8 cellular contexts compared by ENCODE assay signal in the genomic region with DNA sequence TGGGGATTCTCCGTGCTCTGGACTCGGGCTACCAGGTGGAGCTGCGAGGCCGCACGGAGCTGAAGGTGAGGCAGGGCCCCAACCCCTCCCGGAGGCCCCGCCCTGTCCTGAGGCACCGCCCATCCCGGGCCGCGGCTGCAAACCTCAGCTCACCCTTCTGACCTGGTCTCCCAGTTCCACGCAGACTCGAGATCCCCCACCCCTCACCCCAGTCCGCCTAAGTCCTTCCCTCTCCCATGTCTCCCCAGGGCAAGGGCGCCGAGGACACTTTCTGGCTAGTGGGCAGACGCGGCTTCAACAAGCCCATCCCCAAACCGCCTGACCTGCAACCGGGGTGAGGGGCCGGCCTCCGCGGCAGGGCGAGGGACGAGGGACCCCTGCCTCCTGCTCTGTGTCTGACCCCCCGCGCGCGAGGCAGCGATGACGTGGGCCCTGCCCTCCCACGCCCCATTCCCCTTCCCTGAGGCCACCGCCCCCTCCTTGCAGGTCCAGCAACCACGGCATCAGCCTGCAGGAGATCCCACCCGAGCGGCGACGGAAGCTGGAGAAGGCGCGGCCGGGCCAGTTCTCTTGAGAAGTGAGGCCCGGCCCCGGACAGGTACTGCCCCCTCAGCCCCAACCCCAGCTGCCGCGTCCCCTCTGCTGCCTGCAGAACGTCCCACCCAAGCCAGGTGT. TPM values are rescaled to one million over a fixed set of nuclear protein-coding genes. Genes with fewer than 3 reads are reported as not detected.
A peak's percentile ranks its signal among the peaks of the same experiment; 100 is the strongest.
DNase-seq lines count a peak whose midpoint lies in the region; ATAC-seq lines count a peak whose summit lies in the region.
"Had no signal": no experiment of that assay in that cellular context is flagged by ENCODE, and none has a peak within 500 bp of the region (broad histone marks: within the 10 kb centered on the region; RNA-seq: fewer than 3 reads in every experiment).

No MANE protein-coding gene starts in this region.

- POLR2A ChIA-PET in activated naive CD8-positive, alpha-beta T cell treated with anti-CD3 and anti-CD28 coated beads, Interleukin-2, amount 10 ng/mL, durations not matched to agents 7 days and 5 days (lab: Charles Lee): interaction anchor here (1.1 kb wide), 1 partner anchor 25 kb away, joined by 3 read pairs; no protein-coding TSS in a partner anchor

- H3K27me3 Mint-ChIP-seq in activated naive CD8-positive, alpha-beta T cell treated with anti-CD3 and anti-CD28 coated beads, Interleukin-2, amount 10 ng/mL, durations not matched to agents 7 days and 5 days: peaks cover 38% of the 10 kb centered on the region

- no peak for DNase-seq in Jurkat, Clone E6-1 (ENCODE audit: low read depth, low spot score)
- peak; percentile 48 for DNase-seq in activated naive CD8-positive, alpha-beta T cell treated with anti-CD3 and anti-CD28 coated beads, Interleukin-2, amount 10 ng/mL, durations not matched to agents 7 days and 5 days
- DNase-seq in iPS-NIHi7 (ENCODE audit: extremely low spot score) (peak; percentile 68), D341Med (ENCODE audit: low spot score) (no peak), posterior cingulate gyrus (no peak)
- peak; percentile 55 for DNase-seq in stimulated activated CD4-positive, alpha-beta T cell treated with anti-CD3 and anti-CD28 coated beads, Interleukin-15, amount 100 ng/mL, for 24 hours

- H3K4me3 Mint-ChIP-seq in activated naive CD8-positive, alpha-beta T cell treated with anti-CD3 and anti-CD28 coated beads, Interleukin-2, amount 10 ng/mL, durations not matched to agents 7 days and 5 days: peak overlapping the region; percentile 76

- ATAC-seq in activated naive CD8-positive, alpha-beta T cell treated with anti-CD3 and anti-CD28 coated beads, Interleukin-2, amount 10 ng/mL, durations not matched to agents 7 days and 5 days (ENCODE audit: low read depth): peak; percentile 32
- ATAC-seq in GM18867 (IDR thresholded peaks at IDR 0.05; ENCODE audit: unreplicated experiment): no peak

- no peaks in the 10 kb centered on the region for H3K9me3 Mint-ChIP-seq in activated naive CD8-positive, alpha-beta T cell treated with anti-CD3 and anti-CD28 coated beads, Interleukin-2, amount 10 ng/mL, durations not matched to agents 7 days and 5 days

- peaks cover 18% of the 10 kb centered on the region for H3K4me1 Mint-ChIP-seq in activated naive CD8-positive, alpha-beta T cell treated with anti-CD3 and anti-CD28 coated beads, Interleukin-2, amount 10 ng/mL, durations not matched to agents 7 days and 5 days

- H3K4me3 ChIP-seq in Jurkat, Clone E6-1 (ENCODE audit: low read length): peak overlapping the region; percentile 54

- intact Hi-C loops in posterior cingulate gyrus (cut with DNase I): no loop called here

- no peaks in the 10 kb centered on the region for H3K36me3 Mint-ChIP-seq in activated naive CD8-positive, alpha-beta T cell treated with anti-CD3 and anti-CD28 coated beads, Interleukin-2, amount 10 ng/mL, durations not matched to agents 7 days and 5 days

- H3K27ac Mint-ChIP-seq in activated naive CD8-positive, alpha-beta T cell treated with anti-CD3 and anti-CD28 coated beads, Interleukin-2, amount 10 ng/mL, durations not matched to agents 7 days and 5 days: no peak overlapping the region

RNA-seq across cellular contexts. Expression of a gene that starts 13.7 kb away (rescaled TPM):
- polyA plus RNA-seq in Jurkat, Clone E6-1 (2012; ENCODE audit: insufficient read depth, insufficient read length): 1.6 TPM
- total RNA-seq in activated naive CD8-positive, alpha-beta T cell treated with anti-CD3 and anti-CD28 coated beads, Interleukin-2, amount 10 ng/mL, durations not matched to agents 7 days and 5 days: not detected
- total RNA-seq: pulmonary artery endothelial cell had no signal

RNA-seq across cellular contexts. Expression of a gene that starts 22.8 kb away (rescaled TPM):
- polyA plus RNA-seq in Jurkat, Clone E6-1 (2012; ENCODE audit: insufficient read depth, insufficient read length): not detected
- not detected for total RNA-seq in activated naive CD8-positive, alpha-beta T cell treated with anti-CD3 and anti-CD28 coated beads, Interleukin-2, amount 10 ng/mL, durations not matched to agents 7 days and 5 days
- total RNA-seq: pulmonary artery endothelial cell had no signal

Comparison
In these comparisons a context has a peak if more than half of its experiments do, and no peak if none do; other contexts are left out.
1. DNase-seq: peak in activated naive CD8-positive, alpha-beta T cell treated with anti-CD3 and anti-CD28 coated beads, Interleukin-2, amount 10 ng/mL, durations not matched to agents 7 days and 5 days (single experiment), iPS-NIHi7 (single experiment) and stimulated activated CD4-positive, alpha-beta T cell treated with anti-CD3 and anti-CD28 coated beads, Interleukin-15, amount 100 ng/mL, for 24 hours (single experiment); none in Jurkat, Clone E6-1 (single experiment), D341Med (single experiment) and posterior cingulate gyrus (0 of 10).